In genomic region chr15:28167042-28167441, GRCh38 we compare ENCODE assay signal across 1 cellular context.
TF ChIP-seq lines count a peak whose summit lies in the region.

No MANE protein-coding gene starts in this region.

TF ChIP-seq in K562, 482 proteins besides CTCF, POLR2A, EP300 and RAD21 (continued from another document):
- TF ChIP-seq GTF3C2 (IDR thresholded peaks at IDR 0.05; ENCODE audit: borderline replicate concordance, extremely low read depth, insufficient read length) (no peak), SRF (CRISPR knock-in tag; IDR thresholded peaks at IDR 0.05) (no peak)
